ENCODE assay signal across 8 cellular contexts in the genomic region with DNA sequence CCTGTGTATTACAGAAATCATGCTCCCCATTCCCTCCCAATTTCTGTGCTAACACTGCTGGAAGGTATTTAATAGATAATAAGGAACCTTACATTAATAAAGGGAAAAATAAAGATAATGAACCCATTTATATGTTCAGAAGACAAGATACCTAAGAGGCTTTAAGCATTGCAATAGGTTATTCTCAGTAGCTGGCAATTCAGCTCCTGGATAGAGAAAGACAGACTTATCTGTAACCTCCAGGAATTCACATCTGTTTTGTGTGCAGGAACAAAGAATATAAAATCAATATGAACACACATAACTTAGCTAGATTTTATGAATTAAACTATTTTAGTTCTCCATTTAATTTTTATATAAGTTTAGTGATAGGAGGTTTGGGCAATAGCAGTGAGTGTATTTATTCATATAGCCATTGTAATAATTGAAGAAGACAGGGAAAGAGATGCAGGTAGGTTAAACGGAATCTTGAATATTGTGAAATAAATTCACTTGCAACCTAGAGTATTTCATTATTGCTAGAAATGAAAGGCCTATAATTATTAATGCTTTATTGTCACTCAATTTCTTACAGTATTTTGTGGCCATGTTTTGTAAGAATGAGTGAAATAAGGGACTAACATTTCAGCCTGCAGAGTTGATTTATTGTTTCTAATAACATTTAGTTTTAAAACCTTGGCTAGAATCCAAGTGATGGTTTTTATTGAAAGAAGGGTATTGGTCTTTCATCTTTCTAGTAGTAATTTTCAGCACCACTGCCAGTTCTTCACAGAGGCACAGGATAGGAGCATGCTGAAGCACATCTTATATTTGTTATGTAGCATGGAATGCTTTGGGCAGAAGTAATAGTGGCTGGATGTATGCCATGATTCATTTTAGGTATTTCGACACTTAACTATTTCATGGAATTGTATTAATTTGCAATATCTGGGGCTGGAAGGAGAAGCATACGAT. TPM values are rescaled to one million over a fixed set of nuclear protein-coding genes. Genes with fewer than 3 reads are reported as not detected.
DNase-seq lines count a peak whose midpoint lies in the region; ATAC-seq and TF ChIP-seq lines count a peak whose summit lies in the region.

No MANE protein-coding gene starts in this region.

- no peak for TF ChIP-seq CTCF in left ventricle myocardium inferior (IDR thresholded peaks at IDR 0.05; ENCODE audit: borderline replicate concordance)
- TF ChIP-seq CTCF in RWPE2 (IDR thresholded peaks at IDR 0.05; ENCODE audit: poor library complexity, severe bottlenecking): no peak
- TF ChIP-seq CTCF in gastroesophageal sphincter (IDR thresholded peaks at IDR 0.05): no peak
- no peak for TF ChIP-seq CTCF in vagina (IDR thresholded peaks at IDR 0.05)

- intact Hi-C loops in left ventricle myocardium inferior (cut with micrococcal nuclease) (loop anchor here (10.0 kb wide), 1 partner anchor 221 kb away; no protein-coding TSS in a partner anchor), left cardiac atrium (cut with DNase I) (loop anchor here (5.0 to 10.0 kb wide), 4 partner anchors 96 to 229 kb away; no protein-coding TSS in a partner anchor), vagina (cut with DNase I) (no loop called here)

- WGBS in gastroesophageal sphincter (ENCODE audit: low coverage in 1 of 2), 2 donors: 52 to 59% methylated on average over 3 of the region's 3 CpGs

- H3K9me3 ChIP-seq in left ventricle myocardium inferior (replicated peaks) (no peaks in the 10 kb centered on the region), RWPE2 (ENCODE audit: severe bottlenecking) (no peaks in the 10 kb centered on the region), gastroesophageal sphincter (no peaks in the 10 kb centered on the region), vagina (no peaks in the 10 kb centered on the region)

- peaks cover 80% of the 10 kb centered on the region for H3K4me1 ChIP-seq in left ventricle myocardium inferior
- H3K4me1 ChIP-seq in RWPE2 (ENCODE audit: insufficient read depth, poor library complexity, severe bottlenecking): peaks cover 29% of the 10 kb centered on the region
- H3K4me1 ChIP-seq in gastroesophageal sphincter: peaks cover 0 to 55% (median 4%) of the 10 kb centered on the region in 3 donors
- peaks cover 21% of the 10 kb centered on the region for H3K4me1 ChIP-seq in vagina

- no peak for TF ChIP-seq EP300 in gastroesophageal sphincter (IDR thresholded peaks at IDR 0.05)

- DNase-seq in left ventricle myocardium inferior (no peak), left cardiac atrium (no peak), RWPE2 (ENCODE audit: low spot score) (no peak), vagina (ENCODE audit: extremely low spot score in 2 of 2) (no peak), mesenteric fat pad (ENCODE audit: low spot score) (no peak)

- peak overlapping the region; percentile 80 for H3K4me3 ChIP-seq in left ventricle myocardium inferior
- peak overlapping the region; percentile 84 for H3K4me3 ChIP-seq in RWPE2 (ENCODE audit: severe bottlenecking)
- H3K4me3 ChIP-seq in gastroesophageal sphincter: peak overlapping the region; percentile 83 to 92
- peak overlapping the region; percentile 70 to 89 for H3K4me3 ChIP-seq in vagina

- H3K27me3 ChIP-seq in left ventricle myocardium inferior (ENCODE audit: low read depth) (no peaks in the 10 kb centered on the region), RWPE2 (ENCODE audit: insufficient read depth, poor library complexity, severe bottlenecking) (no peaks in the 10 kb centered on the region), gastroesophageal sphincter (no peaks in the 10 kb centered on the region), vagina (no peaks in the 10 kb centered on the region)

- H3K27ac ChIP-seq in left ventricle myocardium inferior (replicated peaks) (peak overlapping the region; percentile 96), RWPE2 (ENCODE audit: poor library complexity, severe bottlenecking) (peak overlapping the region; percentile 42), gastroesophageal sphincter (peak overlapping the region in 1 of 4 donors; percentile 99), vagina (peak overlapping the region; percentile 92)

- H3K36me3 ChIP-seq in left ventricle myocardium inferior (no peaks in the 10 kb centered on the region), RWPE2 (ENCODE audit: low read depth) (no peaks in the 10 kb centered on the region), gastroesophageal sphincter (no peaks in the 10 kb centered on the region), vagina (no peaks in the 10 kb centered on the region)

- TF ChIP-seq POLR2A in gastroesophageal sphincter (IDR thresholded peaks at IDR 0.05): no peak
- no peak for TF ChIP-seq POLR2A in vagina (IDR thresholded peaks at IDR 0.05)

- ATAC-seq in left cardiac atrium (no peak), RWPE2 (ENCODE audit: low read depth) (peak; percentile 55; the same call in 2 of the 3 replicates), gastroesophageal sphincter (no peak), GM21367 (IDR thresholded peaks at IDR 0.05; ENCODE audit: unreplicated experiment) (no peak), HG02678 (IDR thresholded peaks at IDR 0.05; ENCODE audit: unreplicated experiment) (no peak)

RNA-seq across cellular contexts. Expression of gene XPR1, which starts 1.5 kb away (rescaled TPM):
- total RNA-seq in left ventricle myocardium inferior (60.4 TPM), left cardiac atrium (10 to 100 TPM; 20.5 to 25.4 TPM), gastroesophageal sphincter (10 to 100 TPM; 17.2 to 28.3 (median 26.6) TPM), vagina (12.0 TPM), mesenteric fat pad (15.8 TPM)
